ENCODE assay signal across 1 cellular context in the genomic region with DNA sequence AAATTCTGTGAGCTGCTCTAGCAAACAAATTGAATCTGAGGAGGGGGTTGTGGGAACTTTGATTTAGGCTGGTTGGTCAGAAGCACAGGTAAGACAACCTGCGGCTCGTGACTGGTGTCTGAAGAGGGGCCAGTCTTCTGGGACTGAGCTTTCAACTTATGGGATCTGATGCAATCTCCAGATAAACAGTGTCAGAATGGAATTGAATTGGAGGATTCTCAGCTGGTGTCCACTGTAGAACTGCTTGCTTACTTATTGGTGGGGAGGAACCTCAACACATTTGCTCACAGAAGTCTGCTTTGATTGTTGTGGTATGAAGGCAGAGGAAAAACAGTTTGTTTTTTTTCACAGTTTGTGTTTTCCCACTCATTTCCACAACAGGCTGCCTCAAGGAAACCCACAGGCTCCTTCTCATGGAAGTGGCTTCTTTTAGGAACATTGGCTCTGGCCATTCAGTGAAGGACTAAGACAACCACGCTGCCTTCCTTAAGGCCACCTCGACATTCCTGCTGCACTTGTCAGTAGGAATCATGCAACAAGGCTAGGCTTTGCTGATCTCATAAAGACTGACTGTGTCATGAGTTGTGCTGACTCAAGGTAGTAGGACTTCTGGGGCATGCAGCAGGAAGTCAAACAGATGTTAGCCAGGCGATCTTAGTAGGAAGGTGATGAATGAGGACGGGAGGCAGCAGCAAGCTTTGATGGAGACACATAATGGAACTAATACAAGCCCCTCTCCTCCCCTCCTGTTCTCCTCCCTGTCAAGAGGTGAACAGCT.
TF ChIP-seq lines count a peak whose summit lies in the region.

No MANE protein-coding gene starts in this region.

TF ChIP-seq in GM23338, 12 proteins besides CTCF, POLR2A, EP300 and RAD21 (continued from another document):
- TF ChIP-seq, protein P1, sequence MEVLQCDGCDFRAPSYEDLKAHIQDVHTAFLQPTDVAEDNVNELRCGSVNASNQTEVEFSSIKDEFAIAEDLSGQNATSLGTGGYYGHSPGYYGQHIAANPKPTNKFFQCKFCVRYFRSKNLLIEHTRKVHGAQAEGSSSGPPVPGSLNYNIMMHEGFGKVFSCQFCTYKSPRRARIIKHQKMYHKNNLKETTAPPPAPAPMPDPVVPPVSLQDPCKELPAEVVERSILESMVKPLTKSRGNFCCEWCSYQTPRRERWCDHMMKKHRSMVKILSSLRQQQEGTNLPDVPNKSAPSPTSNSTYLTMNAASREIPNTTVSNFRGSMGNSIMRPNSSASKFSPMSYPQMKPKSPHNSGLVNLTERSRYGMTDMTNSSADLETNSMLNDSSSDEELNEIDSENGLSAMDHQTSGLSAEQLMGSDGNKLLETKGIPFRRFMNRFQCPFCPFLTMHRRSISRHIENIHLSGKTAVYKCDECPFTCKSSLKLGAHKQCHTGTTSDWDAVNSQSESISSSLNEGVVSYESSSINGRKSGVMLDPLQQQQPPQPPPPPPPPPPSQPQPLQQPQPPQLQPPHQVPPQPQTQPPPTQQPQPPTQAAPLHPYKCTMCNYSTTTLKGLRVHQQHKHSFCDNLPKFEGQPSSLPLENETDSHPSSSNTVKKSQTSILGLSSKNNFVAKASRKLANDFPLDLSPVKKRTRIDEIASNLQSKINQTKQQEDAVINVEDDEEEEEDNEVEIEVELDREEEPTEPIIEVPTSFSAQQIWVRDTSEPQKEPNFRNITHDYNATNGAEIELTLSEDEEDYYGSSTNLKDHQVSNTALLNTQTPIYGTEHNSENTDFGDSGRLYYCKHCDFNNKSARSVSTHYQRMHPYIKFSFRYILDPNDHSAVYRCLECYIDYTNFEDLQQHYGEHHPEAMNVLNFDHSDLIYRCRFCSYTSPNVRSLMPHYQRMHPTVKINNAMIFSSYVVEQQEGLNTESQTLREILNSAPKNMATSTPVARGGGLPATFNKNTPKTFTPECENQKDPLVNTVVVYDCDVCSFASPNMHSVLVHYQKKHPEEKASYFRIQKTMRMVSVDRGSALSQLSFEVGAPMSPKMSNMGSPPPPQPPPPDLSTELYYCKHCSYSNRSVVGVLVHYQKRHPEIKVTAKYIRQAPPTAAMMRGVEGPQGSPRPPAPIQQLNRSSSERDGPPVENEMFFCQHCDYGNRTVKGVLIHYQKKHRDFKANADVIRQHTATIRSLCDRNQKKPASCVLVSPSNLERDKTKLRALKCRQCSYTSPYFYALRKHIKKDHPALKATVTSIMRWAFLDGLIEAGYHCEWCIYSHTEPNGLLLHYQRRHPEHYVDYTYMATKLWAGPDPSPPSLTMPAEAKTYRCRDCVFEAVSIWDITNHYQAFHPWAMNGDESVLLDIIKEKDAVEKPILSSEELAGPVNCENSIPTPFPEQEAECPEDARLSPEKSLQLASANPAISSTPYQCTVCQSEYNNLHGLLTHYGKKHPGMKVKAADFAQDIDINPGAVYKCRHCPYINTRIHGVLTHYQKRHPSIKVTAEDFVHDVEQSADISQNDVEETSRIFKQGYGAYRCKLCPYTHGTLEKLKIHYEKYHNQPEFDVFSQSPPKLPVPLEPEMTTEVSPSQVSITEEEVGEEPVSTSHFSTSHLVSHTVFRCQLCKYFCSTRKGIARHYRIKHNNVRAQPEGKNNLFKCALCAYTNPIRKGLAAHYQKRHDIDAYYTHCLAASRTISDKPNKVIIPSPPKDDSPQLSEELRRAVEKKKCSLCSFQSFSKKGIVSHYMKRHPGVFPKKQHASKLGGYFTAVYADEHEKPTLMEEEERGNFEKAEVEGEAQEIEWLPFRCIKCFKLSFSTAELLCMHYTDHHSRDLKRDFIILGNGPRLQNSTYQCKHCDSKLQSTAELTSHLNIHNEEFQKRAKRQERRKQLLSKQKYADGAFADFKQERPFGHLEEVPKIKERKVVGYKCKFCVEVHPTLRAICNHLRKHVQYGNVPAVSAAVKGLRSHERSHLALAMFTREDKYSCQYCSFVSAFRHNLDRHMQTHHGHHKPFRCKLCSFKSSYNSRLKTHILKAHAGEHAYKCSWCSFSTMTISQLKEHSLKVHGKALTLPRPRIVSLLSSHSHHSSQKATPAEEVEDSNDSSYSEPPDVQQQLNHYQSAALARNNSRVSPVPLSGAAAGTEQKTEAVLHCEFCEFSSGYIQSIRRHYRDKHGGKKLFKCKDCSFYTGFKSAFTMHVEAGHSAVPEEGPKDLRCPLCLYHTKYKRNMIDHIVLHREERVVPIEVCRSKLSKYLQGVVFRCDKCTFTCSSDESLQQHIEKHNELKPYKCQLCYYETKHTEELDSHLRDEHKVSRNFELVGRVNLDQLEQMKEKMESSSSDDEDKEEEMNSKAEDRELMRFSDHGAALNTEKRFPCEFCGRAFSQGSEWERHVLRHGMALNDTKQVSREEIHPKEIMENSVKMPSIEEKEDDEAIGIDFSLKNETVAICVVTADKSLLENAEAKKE (CRISPR knock-in tag; IDR thresholded peaks at IDR 0.05) = no peak
- TF ChIP-seq ZNF114 (CRISPR knock-in tag; IDR thresholded peaks at IDR 0.05) = no peak
- TF ChIP-seq, protein P2, sequence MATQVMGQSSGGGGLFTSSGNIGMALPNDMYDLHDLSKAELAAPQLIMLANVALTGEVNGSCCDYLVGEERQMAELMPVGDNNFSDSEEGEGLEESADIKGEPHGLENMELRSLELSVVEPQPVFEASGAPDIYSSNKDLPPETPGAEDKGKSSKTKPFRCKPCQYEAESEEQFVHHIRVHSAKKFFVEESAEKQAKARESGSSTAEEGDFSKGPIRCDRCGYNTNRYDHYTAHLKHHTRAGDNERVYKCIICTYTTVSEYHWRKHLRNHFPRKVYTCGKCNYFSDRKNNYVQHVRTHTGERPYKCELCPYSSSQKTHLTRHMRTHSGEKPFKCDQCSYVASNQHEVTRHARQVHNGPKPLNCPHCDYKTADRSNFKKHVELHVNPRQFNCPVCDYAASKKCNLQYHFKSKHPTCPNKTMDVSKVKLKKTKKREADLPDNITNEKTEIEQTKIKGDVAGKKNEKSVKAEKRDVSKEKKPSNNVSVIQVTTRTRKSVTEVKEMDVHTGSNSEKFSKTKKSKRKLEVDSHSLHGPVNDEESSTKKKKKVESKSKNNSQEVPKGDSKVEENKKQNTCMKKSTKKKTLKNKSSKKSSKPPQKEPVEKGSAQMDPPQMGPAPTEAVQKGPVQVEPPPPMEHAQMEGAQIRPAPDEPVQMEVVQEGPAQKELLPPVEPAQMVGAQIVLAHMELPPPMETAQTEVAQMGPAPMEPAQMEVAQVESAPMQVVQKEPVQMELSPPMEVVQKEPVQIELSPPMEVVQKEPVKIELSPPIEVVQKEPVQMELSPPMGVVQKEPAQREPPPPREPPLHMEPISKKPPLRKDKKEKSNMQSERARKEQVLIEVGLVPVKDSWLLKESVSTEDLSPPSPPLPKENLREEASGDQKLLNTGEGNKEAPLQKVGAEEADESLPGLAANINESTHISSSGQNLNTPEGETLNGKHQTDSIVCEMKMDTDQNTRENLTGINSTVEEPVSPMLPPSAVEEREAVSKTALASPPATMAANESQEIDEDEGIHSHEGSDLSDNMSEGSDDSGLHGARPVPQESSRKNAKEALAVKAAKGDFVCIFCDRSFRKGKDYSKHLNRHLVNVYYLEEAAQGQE (IDR thresholded peaks at IDR 0.05; ENCODE audit: unreplicated experiment) = no peak
- TF ChIP-seq EZH2phosphoT487 (IDR thresholded peaks at IDR 0.05; ENCODE audit: unreplicated experiment) = no peak
- no peak for TF ChIP-seq STAT1 (IDR thresholded peaks at IDR 0.05; ENCODE audit: unreplicated experiment)
